Comparison of ENCODE assay signal across 23 cellular contexts in genomic region chr6:17871169-17871479, GRCh38.
"Had no signal": no experiment of that assay in that cellular context is flagged by ENCODE, and none has a peak within 500 bp of the region (broad histone marks: within the 10 kb centered on the region; RNA-seq: fewer than 3 reads in every experiment).

No MANE protein-coding gene starts in this region.

- FAIRE-seq: colon, islet of Langerhans, small intestine had no signal

- H3K9me3 ChIP-seq: body of pancreas, esophagus squamous epithelium, gastrocnemius medialis, right lobe of liver had no signal

- H3K4me3 ChIP-seq: body of pancreas, cardiac muscle cell, esophagus squamous epithelium, gastrocnemius medialis, right lobe of liver had no signal

- H3K36me3 Mint-ChIP-seq: stimulated activated naive B cell treated with anti-CD40 and anti-IgM and Interleukin-4, amounts not matched to agents 10 μg/mL and 1 μg/mL and 100 μg/mL, for 72 hours had no signal

- DNase-seq: activated CD4-positive, alpha-beta memory T cell treated with anti-CD3 and anti-CD28 coated beads, Interleukin-2, amount 10 ng/mL, durations not matched to agents 7 days and 5 days; activated CD4-positive, alpha-beta T cell treated with anti-CD3 and anti-CD28 coated beads, Interleukin-2, amount 10 ng/mL, durations not matched to agents 24 days and 14 days; activated gamma-delta T cell; activated naive CD4-positive, alpha-beta T cell treated with anti-CD3 and anti-CD28 coated beads, Interleukin-2, amount 50 U/mL, for 16 hours; activated naive CD8-positive, alpha-beta T cell treated with anti-CD3 and anti-CD28 coated beads, Interleukin-2, amount 50 U/mL, for 24 hours; activated T-cell treated with anti-CD3 and anti-CD28 coated beads, Interleukin-2, amount 50 U/mL, for 72 hours; body of pancreas; effector memory CD8-positive, alpha-beta T cell; esophagus squamous epithelium; gastrocnemius medialis; hypothalamus; mesenchymal stem cell; nephron progenitor cell; right lobe of liver; small intestine; stimulated activated naive B cell treated with anti-CD40 and anti-IgM and Interleukin-4, amounts not matched to agents 10 μg/mL and 1 μg/mL and 100 μg/mL, for 72 hours had no signal

- H3K4me1 Mint-ChIP-seq: activated CD4-positive, alpha-beta memory T cell treated with anti-CD3 and anti-CD28 coated beads, Interleukin-2, amount 10 ng/mL, durations not matched to agents 7 days and 5 days; activated CD4-positive, alpha-beta T cell treated with anti-CD3 and anti-CD28 coated beads, Interleukin-2, amount 10 ng/mL, durations not matched to agents 24 days and 14 days; activated naive CD8-positive, alpha-beta T cell treated with anti-CD3 and anti-CD28 coated beads, Interleukin-2, amount 50 U/mL, for 24 hours had no signal

- H3K27ac Mint-ChIP-seq: activated CD4-positive, alpha-beta memory T cell treated with anti-CD3 and anti-CD28 coated beads, Interleukin-2, amount 10 ng/mL, durations not matched to agents 7 days and 5 days; activated CD4-positive, alpha-beta T cell treated with anti-CD3 and anti-CD28 coated beads, Interleukin-2, amount 10 ng/mL, durations not matched to agents 24 days and 14 days; activated naive CD8-positive, alpha-beta T cell treated with anti-CD3 and anti-CD28 coated beads, Interleukin-2, amount 50 U/mL, for 24 hours; activated T-cell treated with anti-CD3 and anti-CD28 coated beads, Interleukin-2, amount 50 U/mL, for 72 hours; effector memory CD8-positive, alpha-beta T cell; nephron progenitor cell; stimulated activated naive B cell treated with anti-CD40 and anti-IgM and Interleukin-4, amounts not matched to agents 10 μg/mL and 1 μg/mL and 100 μg/mL, for 72 hours; T-helper 2 cell treated with Interferon-gamma antibody and Interleukin-4, amounts not matched to agents 5 μg/mL and 100 μg/mL, for 36 hours had no signal

- H3K9me3 Mint-ChIP-seq: activated CD4-positive, alpha-beta memory T cell treated with anti-CD3 and anti-CD28 coated beads, Interleukin-2, amount 10 ng/mL, durations not matched to agents 7 days and 5 days; activated CD4-positive, alpha-beta T cell treated with anti-CD3 and anti-CD28 coated beads, Interleukin-2, amount 10 ng/mL, durations not matched to agents 24 days and 14 days; activated naive CD8-positive, alpha-beta T cell treated with anti-CD3 and anti-CD28 coated beads, Interleukin-2, amount 50 U/mL, for 24 hours; activated T-cell treated with anti-CD3 and anti-CD28 coated beads, Interleukin-2, amount 50 U/mL, for 72 hours; effector memory CD8-positive, alpha-beta T cell; nephron progenitor cell; T-helper 2 cell treated with Interferon-gamma antibody and Interleukin-4, amounts not matched to agents 5 μg/mL and 100 μg/mL, for 36 hours had no signal

- H3K4me1 ChIP-seq: parathyroid adenoma had no signal

- H3K4me3 Mint-ChIP-seq: activated CD4-positive, alpha-beta memory T cell treated with anti-CD3 and anti-CD28 coated beads, Interleukin-2, amount 10 ng/mL, durations not matched to agents 7 days and 5 days; activated CD4-positive, alpha-beta T cell treated with anti-CD3 and anti-CD28 coated beads, Interleukin-2, amount 10 ng/mL, durations not matched to agents 24 days and 14 days; activated naive CD8-positive, alpha-beta T cell treated with anti-CD3 and anti-CD28 coated beads, Interleukin-2, amount 50 U/mL, for 24 hours; activated T-cell treated with anti-CD3 and anti-CD28 coated beads, Interleukin-2, amount 50 U/mL, for 72 hours; effector memory CD8-positive, alpha-beta T cell; nephron progenitor cell; stimulated activated naive B cell treated with anti-CD40 and anti-IgM and Interleukin-4, amounts not matched to agents 10 μg/mL and 1 μg/mL and 100 μg/mL, for 72 hours; T-helper 2 cell treated with Interferon-gamma antibody and Interleukin-4, amounts not matched to agents 5 μg/mL and 100 μg/mL, for 36 hours had no signal

- H3K27ac ChIP-seq: body of pancreas, cardiac muscle cell, parathyroid adenoma, right lobe of liver, VCaP had no signal

- ATAC-seq: activated CD4-positive, CD25-positive, alpha-beta regulatory T cell treated with anti-CD3 and anti-CD28 coated beads, Interleukin-2, amount 50 U/mL, for 24 hours; activated naive CD8-positive, alpha-beta T cell treated with anti-CD3 and anti-CD28 coated beads, Interleukin-2, amount 50 U/mL, for 24 hours; activated T-cell treated with anti-CD3 and anti-CD28 coated beads, Interleukin-2, amount 50 U/mL, for 72 hours; body of pancreas; effector memory CD8-positive, alpha-beta T cell; gastrocnemius medialis; right lobe of liver; stimulated activated naive B cell treated with anti-CD40 and anti-IgM and Interleukin-4, amounts not matched to agents 10 μg/mL and 1 μg/mL and 100 μg/mL, for 72 hours had no signal

- H3K27me3 Mint-ChIP-seq: stimulated activated naive B cell treated with anti-CD40 and anti-IgM and Interleukin-4, amounts not matched to agents 10 μg/mL and 1 μg/mL and 100 μg/mL, for 72 hours had no signal
